In genomic region chr2:72859831-72860262, GRCh38 we compare ENCODE assay signal across 8 cellular contexts. TPM values are rescaled to one million over a fixed set of nuclear protein-coding genes. Genes with fewer than 3 reads are reported as not detected.
DNase-seq lines count a peak whose midpoint lies in the region; ATAC-seq and TF ChIP-seq lines count a peak whose summit lies in the region.

No MANE protein-coding gene starts in this region.

- POLR2A ChIA-PET in WTC11 (lab: Charles Lee) = no interaction called here

- H3K9me3 Mint-ChIP-seq in WTC11 = no peaks in the 10 kb centered on the region

- peak; percentile 69 for ATAC-seq in HG02678 (IDR thresholded peaks at IDR 0.05; ENCODE audit: unreplicated experiment)
- ATAC-seq in WTC11 = peak; percentile 70

- peaks cover 29% of the 10 kb centered on the region for H3K4me1 Mint-ChIP-seq in WTC11

- H3K27ac Mint-ChIP-seq in WTC11 = no peak overlapping the region

- H3K4me3 ChIP-seq in GM12864 (ENCODE audit: low read depth, low read length) = no peak overlapping the region
- H3K4me3 ChIP-seq in cardiac fibroblast (replicated peaks in 1 of 2; ENCODE audit: low read depth in 2 of 2, low read length in 2 of 2) = no peak overlapping the region

- peak; percentile 64 for TF ChIP-seq CTCF in GM12864 (IDR thresholded peaks at IDR 0.05; ENCODE audit: low read depth, low read length, missing control alignments)
- peak; percentile 54 for TF ChIP-seq CTCF in WTC11 (IDR thresholded peaks at IDR 0.05)
- TF ChIP-seq CTCF in cardiac fibroblast (IDR thresholded peaks at IDR 0.05; ENCODE audit: low read depth, low read length) = peak; percentile 67

- no peak overlapping the region for H3K4me3 Mint-ChIP-seq in WTC11

- peaks cover 12% of the 10 kb centered on the region for H3K27me3 Mint-ChIP-seq in WTC11 (ENCODE audit: low read depth)

- no peaks in the 10 kb centered on the region for H3K36me3 Mint-ChIP-seq in WTC11

- DNase-seq in GM12864 (ENCODE audit: low read depth) (peak; percentile 36), NCI-H2081 (lab: John Stamatoyannopoulos, UW) (peak; percentile 61 to 74), WTC11 (ENCODE audit: low spot score) (peak; percentile 78), cardiac fibroblast (ENCODE audit: low read depth in 2 of 2) (peak; percentile 73 to 74), left kidney (ENCODE audit: low read depth, low spot score) (peak; percentile 83), T1000 (lab: John Stamatoyannopoulos, UW) (no peak)
- peak in 2 of 3 donors; percentile 11 to 33 for DNase-seq in stimulated activated CD4-positive, alpha-beta T cell treated with anti-CD3 and anti-CD28 coated beads, TNF-alpha, amount 100 ng/mL, for 1 hour (ENCODE audit: low read depth in 3 of 3, low spot score in 1 of 3)

- CTCF ChIA-PET in WTC11 (lab: Charles Lee) = interaction anchor here (0.6 to 5.0 kb wide), 17 partner anchors 9 to 418 kb away, joined by 3 to 55 read pairs (median 4); partner anchors contain the start of gene SPR

TF ChIP-seq in WTC11, 78 proteins besides CTCF, POLR2A, EP300 and RAD21 (continues in another document):
- TF ChIP-seq JAZF1 (CRISPR knock-in tag; IDR thresholded peaks at IDR 0.05) (no peak), ZNF121 (CRISPR knock-in tag; IDR thresholded peaks at IDR 0.05) (no peak), ATF6 (CRISPR knock-in tag; IDR thresholded peaks at IDR 0.05) (no peak), TP53 (CRISPR knock-in tag; IDR thresholded peaks at IDR 0.05) (no peak), NFE2L1 (CRISPR knock-in tag; IDR thresholded peaks at IDR 0.05) (no peak), JUN (CRISPR knock-in tag; IDR thresholded peaks at IDR 0.05) (no peak), CBFB (CRISPR knock-in tag; IDR thresholded peaks at IDR 0.05; ENCODE audit: low read depth) (no peak), RELA (CRISPR knock-in tag; IDR thresholded peaks at IDR 0.05; ENCODE audit: borderline replicate concordance) (no peak), EMX1 (CRISPR knock-in tag; IDR thresholded peaks at IDR 0.05) (no peak), SOX15 (CRISPR knock-in tag; IDR thresholded peaks at IDR 0.05) (no peak), ATF3 (CRISPR knock-in tag; conservative IDR thresholded peaks at IDR 0.05) (no peak), TEAD1 (CRISPR knock-in tag; IDR thresholded peaks at IDR 0.05) (no peak), E2F4 (CRISPR knock-in tag; IDR thresholded peaks at IDR 0.05; ENCODE audit: borderline replicate concordance, low read depth) (no peak), NR2C2 (CRISPR knock-in tag; IDR thresholded peaks at IDR 0.05) (no peak), ARID4B (CRISPR knock-in tag; IDR thresholded peaks at IDR 0.05; ENCODE audit: borderline replicate concordance) (no peak)
- TF ChIP-seq, protein P1, sequence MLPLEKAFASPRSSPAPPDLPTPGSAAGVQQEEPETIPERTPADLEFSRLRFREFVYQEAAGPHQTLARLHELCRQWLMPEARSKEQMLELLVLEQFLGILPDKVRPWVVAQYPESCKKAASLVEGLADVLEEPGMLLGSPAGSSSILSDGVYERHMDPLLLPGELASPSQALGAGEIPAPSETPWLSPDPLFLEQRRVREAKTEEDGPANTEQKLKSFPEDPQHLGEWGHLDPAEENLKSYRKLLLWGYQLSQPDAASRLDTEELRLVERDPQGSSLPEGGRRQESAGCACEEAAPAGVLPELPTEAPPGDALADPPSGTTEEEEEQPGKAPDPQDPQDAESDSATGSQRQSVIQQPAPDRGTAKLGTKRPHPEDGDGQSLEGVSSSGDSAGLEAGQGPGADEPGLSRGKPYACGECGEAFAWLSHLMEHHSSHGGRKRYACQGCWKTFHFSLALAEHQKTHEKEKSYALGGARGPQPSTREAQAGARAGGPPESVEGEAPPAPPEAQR (CRISPR knock-in tag; IDR thresholded peaks at IDR 0.05) = no peak
- TF ChIP-seq, protein P2, sequence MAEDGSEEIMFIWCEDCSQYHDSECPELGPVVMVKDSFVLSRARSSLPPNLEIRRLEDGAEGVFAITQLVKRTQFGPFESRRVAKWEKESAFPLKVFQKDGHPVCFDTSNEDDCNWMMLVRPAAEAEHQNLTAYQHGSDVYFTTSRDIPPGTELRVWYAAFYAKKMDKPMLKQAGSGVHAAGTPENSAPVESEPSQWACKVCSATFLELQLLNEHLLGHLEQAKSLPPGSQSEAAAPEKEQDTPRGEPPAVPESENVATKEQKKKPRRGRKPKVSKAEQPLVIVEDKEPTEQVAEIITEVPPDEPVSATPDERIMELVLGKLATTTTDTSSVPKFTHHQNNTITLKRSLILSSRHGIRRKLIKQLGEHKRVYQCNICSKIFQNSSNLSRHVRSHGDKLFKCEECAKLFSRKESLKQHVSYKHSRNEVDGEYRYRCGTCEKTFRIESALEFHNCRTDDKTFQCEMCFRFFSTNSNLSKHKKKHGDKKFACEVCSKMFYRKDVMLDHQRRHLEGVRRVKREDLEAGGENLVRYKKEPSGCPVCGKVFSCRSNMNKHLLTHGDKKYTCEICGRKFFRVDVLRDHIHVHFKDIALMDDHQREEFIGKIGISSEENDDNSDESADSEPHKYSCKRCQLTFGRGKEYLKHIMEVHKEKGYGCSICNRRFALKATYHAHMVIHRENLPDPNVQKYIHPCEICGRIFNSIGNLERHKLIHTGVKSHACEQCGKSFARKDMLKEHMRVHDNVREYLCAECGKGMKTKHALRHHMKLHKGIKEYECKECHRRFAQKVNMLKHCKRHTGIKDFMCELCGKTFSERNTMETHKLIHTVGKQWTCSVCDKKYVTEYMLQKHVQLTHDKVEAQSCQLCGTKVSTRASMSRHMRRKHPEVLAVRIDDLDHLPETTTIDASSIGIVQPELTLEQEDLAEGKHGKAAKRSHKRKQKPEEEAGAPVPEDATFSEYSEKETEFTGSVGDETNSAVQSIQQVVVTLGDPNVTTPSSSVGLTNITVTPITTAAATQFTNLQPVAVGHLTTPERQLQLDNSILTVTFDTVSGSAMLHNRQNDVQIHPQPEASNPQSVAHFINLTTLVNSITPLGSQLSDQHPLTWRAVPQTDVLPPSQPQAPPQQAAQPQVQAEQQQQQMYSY (CRISPR knock-in tag; IDR thresholded peaks at IDR 0.05) = no peak

RNA-seq across cellular contexts. Expression of gene SPR, which starts 27.4 kb away (rescaled TPM):
- 9.4 to 13.2 TPM (median 13.0 TPM) in 3 replicates for total RNA-seq in WTC11 (2021)

RNA-seq across cellular contexts. Expression of gene EXOC6B, which starts 34.0 kb away (rescaled TPM):
- 33.7 to 38.1 TPM (median 37.7 TPM) in 3 replicates for total RNA-seq in WTC11 (2021)

RNA-seq across cellular contexts. Expression of gene EMX1, which starts 57.5 kb away (rescaled TPM):
- 3.6 to 4.4 TPM (median 3.8 TPM) in 3 replicates for total RNA-seq in WTC11 (2021)
